ENCODE assay signal across 23 cellular contexts in the genomic region with DNA sequence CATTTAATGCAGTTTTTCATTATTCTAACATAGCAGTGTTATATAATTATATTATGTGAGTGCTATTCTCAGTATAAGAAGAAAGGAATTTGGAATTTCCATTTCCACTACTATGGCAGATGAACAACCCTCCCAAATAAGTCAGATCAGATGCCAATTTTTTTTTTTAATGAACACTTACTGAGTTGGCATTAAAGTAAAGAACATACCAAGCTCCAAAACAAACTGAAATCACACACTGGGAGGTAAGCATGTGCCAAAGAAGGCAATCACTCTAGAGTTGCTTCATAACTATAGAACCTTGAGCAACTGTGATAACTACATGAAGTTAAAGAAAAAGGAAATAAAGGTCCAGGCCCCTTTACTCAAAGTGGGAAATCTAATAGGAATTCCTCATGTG.
A peak's percentile ranks its signal among the peaks of the same experiment; 100 is the strongest.
DNase-seq lines count a peak whose midpoint lies in the region; ATAC-seq, FAIRE-seq and TF ChIP-seq lines count a peak whose summit lies in the region.
"Had no signal": no experiment of that assay in that cellular context is flagged by ENCODE, and none has a peak within 500 bp of the region (broad histone marks: within the 10 kb centered on the region; RNA-seq: fewer than 3 reads in every experiment).

No MANE protein-coding gene starts in this region.

- H3K4me3 ChIP-seq in adipocyte (ENCODE audit: low read length) (no peak overlapping the region), brain microvascular endothelial cell (ENCODE audit: low read depth, low read length) (no peak overlapping the region)
- H3K4me3 ChIP-seq: GM23338, PC-9 had no signal

- H3K27ac ChIP-seq in brain microvascular endothelial cell = no peak overlapping the region
- H3K27ac ChIP-seq: 22Rv1, PC-9 had no signal

- H3K4me1 ChIP-seq in adipocyte (ENCODE audit: control insufficient read depth, insufficient read depth, low read length) = peaks cover 23% of the 10 kb centered on the region
- H3K4me1 ChIP-seq: BE2C had no signal

- no peak for TF ChIP-seq POLR2A in GM12891 (IDR thresholded peaks at IDR 0.05; ENCODE audit: low read depth, low read length)

- H3K9me3 ChIP-seq in adipocyte (ENCODE audit: control insufficient read depth, low read length) = no peaks in the 10 kb centered on the region
- H3K9me3 ChIP-seq: BE2C had no signal

- peak; percentile 55 for DNase-seq in NOMO-1 treated with DMSO at 0.1 percent for 48 hours (lab: John Stamatoyannopoulos, UW; ENCODE audit: unreplicated experiment)
- DNase-seq in NOMO-1 treated with dmso at 0.1 percent for 144 hours (lab: John Stamatoyannopoulos, UW; ENCODE audit: unreplicated experiment) = no peak
- peak; percentile 81 for DNase-seq in adipocyte (ENCODE audit: low read depth)
- peak; percentile 58 for DNase-seq in fibroblast of peridontal ligament (ENCODE audit: extremely low read depth)
- no peak for DNase-seq in GM12891 (ENCODE audit: insufficient read length, low spot score)
- no peak for DNase-seq in brain microvascular endothelial cell
- no peak for DNase-seq in DMS79 treated with DMSO at 0.1 percent for 48 hours (lab: John Stamatoyannopoulos, UW)
- DNase-seq: BE2C; Calu3; CD4-positive, alpha-beta T cell; DMS79; NCI-H1417 treated with DMSO at 0.1 percent for 48 hours; NCI-H1930; NCI-H2171; NCI-H446 treated with DMSO at 0.1 percent for 48 hours; NK-92 treated with Interleukin-12 subunit alpha and Interleukin-12 subunit beta, amount 100 ng/mL, for 24 hours; PC-9 had no signal

- no peak for ATAC-seq in GM18907 (IDR thresholded peaks at IDR 0.05; ENCODE audit: unreplicated experiment)
- ATAC-seq: GM23338, HCT116 had no signal

- no peak for TF ChIP-seq CTCF in brain microvascular endothelial cell (IDR thresholded peaks at IDR 0.05; ENCODE audit: low read depth, low read length, missing control alignments)

- H3K27me3 ChIP-seq in adipocyte (replicated peaks; ENCODE audit: control insufficient read depth, insufficient read depth, low read length) = no peaks in the 10 kb centered on the region
- H3K27me3 ChIP-seq in brain microvascular endothelial cell (replicated peaks) = no peaks in the 10 kb centered on the region

- H3K9ac ChIP-seq in adipocyte (ENCODE audit: low read length) = no peak overlapping the region

- in situ Hi-C loops in brain microvascular endothelial cell (cut with HindIII; ENCODE audit: low pct_ligation_motif_present, low sequenced_read_pairs) = no loop called here

- FAIRE-seq in GM12891 (lab: Jason Lieb, UNC) = no peak
- FAIRE-seq: GM18507, HTR-8/SVneo had no signal

- no peaks in the 10 kb centered on the region for H3K36me3 ChIP-seq in adipocyte (ENCODE audit: control insufficient read depth, insufficient read depth, low read length, severe bottlenecking)
- H3K36me3 ChIP-seq in brain microvascular endothelial cell (replicated peaks) = no peaks in the 10 kb centered on the region
- H3K36me3 ChIP-seq: BE2C had no signal

TF ChIP-seq in GM12891, 5 proteins besides CTCF, POLR2A, EP300 and RAD21:
- TF ChIP-seq POLR2AphosphoS5 (IDR thresholded peaks at IDR 0.05; ENCODE audit: low read depth, low read length) = no peak
- TF ChIP-seq SPI1 (IDR thresholded peaks at IDR 0.05; ENCODE audit: low read depth, low read length) = no peak
- TF ChIP-seq PAX5 (IDR thresholded peaks at IDR 0.05; ENCODE audit: insufficient read depth, low read length, severe bottlenecking) = no peak
- no peak for TF ChIP-seq POU2F2 (IDR thresholded peaks at IDR 0.05; ENCODE audit: low read depth, low read length)
- TF ChIP-seq TAF1 (IDR thresholded peaks at IDR 0.05; ENCODE audit: low read depth, low read length) = no peak

Comparison
In these comparisons a context has a peak if more than half of its experiments do, and no peak if none do; other contexts are left out.
1. DNase-seq: peak in NOMO-1 treated with DMSO at 0.1 percent for 48 hours (single experiment), adipocyte (single experiment) and fibroblast of peridontal ligament (single experiment); none in NOMO-1 treated with dmso at 0.1 percent for 144 hours (single experiment), GM12891 (single experiment), brain microvascular endothelial cell (single experiment) and DMS79 treated with DMSO at 0.1 percent for 48 hours (single experiment).